Comparison of ENCODE assay signal across 27 cellular contexts in genomic region chr6:91453479-91453878, GRCh38.
"Had no signal": no experiment of that assay in that cellular context is flagged by ENCODE, and none has a peak within 500 bp of the region (broad histone marks: within the 10 kb centered on the region; RNA-seq: fewer than 3 reads in every experiment).

No MANE protein-coding gene starts in this region.

- H3K9me3 ChIP-seq: ascending aorta, breast epithelium, colonic mucosa, esophagus squamous epithelium, gastroesophageal sphincter, heart right ventricle had no signal

- H3K4me3 ChIP-seq: ascending aorta, breast epithelium, cardiac muscle cell, colonic mucosa, esophagus squamous epithelium, gastroesophageal sphincter, heart right ventricle had no signal

- H3K36me3 Mint-ChIP-seq: activated naive CD4-positive, alpha-beta T cell treated with anti-CD3 and anti-CD28 coated beads, Interleukin-2, amount 50 U/mL, for 24 hours; activated naive CD8-positive, alpha-beta T cell treated with anti-CD3 and anti-CD28 coated beads, Interleukin-2, amount 10 ng/mL, durations not matched to agents 7 days and 5 days; brain; WTC11 had no signal

- DNase-seq: activated CD4-positive, alpha-beta memory T cell treated with anti-CD3 and anti-CD28 coated beads, Interleukin-2, amount 10 ng/mL, durations not matched to agents 7 days and 5 days; activated CD4-positive, alpha-beta T cell treated with anti-CD3 and anti-CD28 coated beads for 1 hour; activated CD4-positive, alpha-beta T cell treated with anti-CD3 and anti-CD28 coated beads for 4 hours; activated CD4-positive, alpha-beta T cell treated with anti-CD3 and anti-CD28 coated beads, Interleukin-2, amount 10 ng/mL, durations not matched to agents 7 days and 5 days; activated CD4-positive, alpha-beta T cell treated with anti-CD3 and anti-CD28 coated beads, Interleukin-2, amount 50 U/mL, for 4 hours; activated CD8-positive, alpha-beta memory T cell treated with anti-CD3 and anti-CD28 coated beads, Interleukin-2, amount 50 U/mL, for 48 hours; activated gamma-delta T cell; activated naive CD4-positive, alpha-beta T cell; activated naive CD8-positive, alpha-beta T cell treated with anti-CD3 and anti-CD28 coated beads, Interleukin-2, amount 10 ng/mL, durations not matched to agents 7 days and 5 days; activated T-cell treated with anti-CD3 and anti-CD28 coated beads for 4 hours; activated T-cell treated with anti-CD3 and anti-CD28 coated beads, Interleukin-2, amount 50 U/mL, for 24 hours; activated T-cell treated with anti-CD3 and anti-CD28 coated beads, Interleukin-2, amount 50 U/mL, for 72 hours; central memory CD4-positive, alpha-beta T cell; cerebellar nuclear complex; colonic mucosa; effector CD8-positive, alpha-beta T cell; esophagus squamous epithelium; foreskin melanocyte; heart right ventricle; T-helper 2 cell had no signal

- H3K4me3 Mint-ChIP-seq: activated CD4-positive, alpha-beta memory T cell treated with anti-CD3 and anti-CD28 coated beads, Interleukin-2, amount 10 ng/mL, durations not matched to agents 7 days and 5 days; activated CD4-positive, alpha-beta T cell treated with anti-CD3 and anti-CD28 coated beads, Interleukin-2, amount 10 ng/mL, durations not matched to agents 7 days and 5 days; activated naive CD4-positive, alpha-beta T cell treated with anti-CD3 and anti-CD28 coated beads, Interleukin-2, amount 50 U/mL, for 24 hours; activated naive CD8-positive, alpha-beta T cell treated with anti-CD3 and anti-CD28 coated beads, Interleukin-2, amount 10 ng/mL, durations not matched to agents 7 days and 5 days; activated T-cell treated with anti-CD3 and anti-CD28 coated beads, Interleukin-2, amount 50 U/mL, for 24 hours; activated T-cell treated with anti-CD3 and anti-CD28 coated beads, Interleukin-2, amount 50 U/mL, for 72 hours; brain; WTC11 had no signal

- H3K36me3 ChIP-seq: ascending aorta, breast epithelium, cardiac muscle cell, colonic mucosa, esophagus squamous epithelium, gastroesophageal sphincter, heart right ventricle had no signal

- ATAC-seq: activated T-cell treated with anti-CD3 and anti-CD28 coated beads, Interleukin-2, amount 50 U/mL, for 72 hours; gastroesophageal sphincter; heart right ventricle; WTC11 had no signal

- H3K9me3 Mint-ChIP-seq: activated CD4-positive, alpha-beta memory T cell treated with anti-CD3 and anti-CD28 coated beads, Interleukin-2, amount 10 ng/mL, durations not matched to agents 7 days and 5 days; activated CD4-positive, alpha-beta T cell treated with anti-CD3 and anti-CD28 coated beads, Interleukin-2, amount 10 ng/mL, durations not matched to agents 7 days and 5 days; activated naive CD4-positive, alpha-beta T cell treated with anti-CD3 and anti-CD28 coated beads, Interleukin-2, amount 50 U/mL, for 24 hours; activated naive CD8-positive, alpha-beta T cell treated with anti-CD3 and anti-CD28 coated beads, Interleukin-2, amount 10 ng/mL, durations not matched to agents 7 days and 5 days; activated T-cell treated with anti-CD3 and anti-CD28 coated beads, Interleukin-2, amount 50 U/mL, for 24 hours; WTC11 had no signal

- H3K4me1 Mint-ChIP-seq: activated CD4-positive, alpha-beta memory T cell treated with anti-CD3 and anti-CD28 coated beads, Interleukin-2, amount 10 ng/mL, durations not matched to agents 7 days and 5 days; activated CD4-positive, alpha-beta T cell treated with anti-CD3 and anti-CD28 coated beads, Interleukin-2, amount 10 ng/mL, durations not matched to agents 7 days and 5 days; activated naive CD4-positive, alpha-beta T cell treated with anti-CD3 and anti-CD28 coated beads, Interleukin-2, amount 50 U/mL, for 24 hours; activated naive CD8-positive, alpha-beta T cell treated with anti-CD3 and anti-CD28 coated beads, Interleukin-2, amount 10 ng/mL, durations not matched to agents 7 days and 5 days; WTC11 had no signal

- H3K4me1 ChIP-seq: ascending aorta, breast epithelium, colonic mucosa, esophagus squamous epithelium, gastroesophageal sphincter, heart right ventricle had no signal

- H3K27me3 Mint-ChIP-seq: activated CD4-positive, alpha-beta memory T cell treated with anti-CD3 and anti-CD28 coated beads, Interleukin-2, amount 10 ng/mL, durations not matched to agents 7 days and 5 days; activated CD4-positive, alpha-beta T cell treated with anti-CD3 and anti-CD28 coated beads, Interleukin-2, amount 10 ng/mL, durations not matched to agents 7 days and 5 days; activated naive CD4-positive, alpha-beta T cell treated with anti-CD3 and anti-CD28 coated beads, Interleukin-2, amount 50 U/mL, for 24 hours; activated naive CD8-positive, alpha-beta T cell treated with anti-CD3 and anti-CD28 coated beads, Interleukin-2, amount 10 ng/mL, durations not matched to agents 7 days and 5 days; activated T-cell treated with anti-CD3 and anti-CD28 coated beads, Interleukin-2, amount 50 U/mL, for 24 hours had no signal

- H3K27ac Mint-ChIP-seq: activated CD4-positive, alpha-beta memory T cell treated with anti-CD3 and anti-CD28 coated beads, Interleukin-2, amount 10 ng/mL, durations not matched to agents 7 days and 5 days; activated CD4-positive, alpha-beta T cell treated with anti-CD3 and anti-CD28 coated beads, Interleukin-2, amount 10 ng/mL, durations not matched to agents 7 days and 5 days; activated naive CD4-positive, alpha-beta T cell treated with anti-CD3 and anti-CD28 coated beads, Interleukin-2, amount 50 U/mL, for 24 hours; activated naive CD8-positive, alpha-beta T cell treated with anti-CD3 and anti-CD28 coated beads, Interleukin-2, amount 10 ng/mL, durations not matched to agents 7 days and 5 days; activated T-cell treated with anti-CD3 and anti-CD28 coated beads, Interleukin-2, amount 50 U/mL, for 24 hours; activated T-cell treated with anti-CD3 and anti-CD28 coated beads, Interleukin-2, amount 50 U/mL, for 72 hours; brain; WTC11 had no signal
